In the genomic region with DNA sequence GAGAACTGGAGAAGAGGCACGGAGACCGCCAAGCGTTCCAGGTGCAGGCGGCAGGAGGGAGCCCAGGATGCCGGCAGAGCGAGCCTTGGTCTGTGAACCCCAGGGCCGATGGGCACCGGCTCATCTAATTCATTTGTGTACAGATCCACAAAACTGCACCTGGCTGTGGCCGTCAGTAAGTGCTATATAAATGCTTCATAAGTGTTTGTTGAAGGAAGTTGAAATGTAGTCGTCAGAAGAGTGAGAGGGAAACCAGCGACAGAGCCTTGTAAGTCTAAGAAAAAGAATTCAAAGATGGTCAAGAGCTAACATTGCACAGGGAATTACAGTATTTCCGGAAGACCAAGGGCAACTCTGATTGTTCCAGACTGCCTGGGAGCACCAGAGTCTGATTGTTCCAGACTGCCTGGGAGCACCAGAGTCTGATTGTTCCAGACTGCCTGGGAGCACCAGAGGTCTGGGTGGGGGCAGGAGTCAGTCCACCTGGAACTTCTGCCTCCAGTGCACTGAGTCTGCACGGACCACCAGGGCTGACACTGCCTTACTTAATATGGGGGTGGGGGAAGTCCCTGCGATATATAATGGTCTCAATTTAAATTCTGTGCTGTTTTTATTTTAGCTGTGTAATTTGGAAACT, we compare ENCODE assay signal across 8 cellular contexts.
A peak's percentile ranks its signal among the peaks of the same experiment; 100 is the strongest.
DNase-seq lines count a peak whose midpoint lies in the region; ATAC-seq lines count a peak whose summit lies in the region.

No MANE protein-coding gene starts in this region.

- peaks cover 95% of the 10 kb centered on the region for H3K4me1 Mint-ChIP-seq in activated naive CD4-positive, alpha-beta T cell treated with anti-CD3 and anti-CD28 coated beads, Interleukin-2, amount 10 ng/mL, durations not matched to agents 7 days and 5 days
- peaks cover 95% of the 10 kb centered on the region for H3K4me1 Mint-ChIP-seq in activated CD8-positive, alpha-beta memory T cell treated with anti-CD3 and anti-CD28 coated beads, Interleukin-2, amount 10 ng/mL, durations not matched to agents 7 days and 5 days

- CTCF ChIA-PET in activated naive CD4-positive, alpha-beta T cell treated with anti-CD3 and anti-CD28 coated beads, Interleukin-2, amount 10 ng/mL, durations not matched to agents 7 days and 5 days (lab: Charles Lee) = interaction anchor here (1.0 to 2.7 kb wide), 3 partner anchors 10 to 111 kb away, joined by 3 to 11 read pairs (median 3); a partner anchor contains a TSS
- CTCF ChIA-PET in activated CD8-positive, alpha-beta memory T cell treated with anti-CD3 and anti-CD28 coated beads, Interleukin-2, amount 10 ng/mL, durations not matched to agents 7 days and 5 days (lab: Charles Lee) = interaction anchor here (0.6 to 10.6 kb wide), 5 partner anchors 45 to 111 kb away, joined by 3 to 83 read pairs (median 5); a partner anchor contains a TSS

- H3K36me3 Mint-ChIP-seq in activated naive CD4-positive, alpha-beta T cell treated with anti-CD3 and anti-CD28 coated beads, Interleukin-2, amount 10 ng/mL, durations not matched to agents 7 days and 5 days = peaks cover 81% of the 10 kb centered on the region
- peaks cover 69% of the 10 kb centered on the region for H3K36me3 Mint-ChIP-seq in activated CD8-positive, alpha-beta memory T cell treated with anti-CD3 and anti-CD28 coated beads, Interleukin-2, amount 10 ng/mL, durations not matched to agents 7 days and 5 days

- DNase-seq in activated naive CD4-positive, alpha-beta T cell treated with anti-CD3 and anti-CD28 coated beads, Interleukin-2, amount 10 ng/mL, durations not matched to agents 7 days and 5 days = peak; percentile 45
- no peak for DNase-seq in activated naive CD4-positive, alpha-beta T cell treated with Interleukin-2 at 50 U/mL for 16 hours
- DNase-seq in NCI-H1417 treated with DMSO at 0.1 percent for 48 hours (lab: John Stamatoyannopoulos, UW) = peak; percentile 87
- DNase-seq in activated CD8-positive, alpha-beta memory T cell treated with anti-CD3 and anti-CD28 coated beads, Interleukin-2, amount 10 ng/mL, durations not matched to agents 7 days and 5 days = no peak
- peak; percentile 59 for DNase-seq in stimulated activated naive CD8-positive, alpha-beta T cell treated with anti-CD3 and anti-CD28 coated beads, Interleukin-15, Interleukin-2, amounts not matched to agents 100 U/mL and 50 U/mL, for 24 hours
- no peak for DNase-seq in hippocampal formation (lab: John Stamatoyannopoulos, UW)
- no peak for DNase-seq in putamen (ENCODE audit: low spot score)
- no peak for DNase-seq in SKM-1 (lab: John Stamatoyannopoulos, UW; ENCODE audit: unreplicated experiment)

- peak overlapping the region; percentile 85 for H3K4me3 Mint-ChIP-seq in activated naive CD4-positive, alpha-beta T cell treated with anti-CD3 and anti-CD28 coated beads, Interleukin-2, amount 10 ng/mL, durations not matched to agents 7 days and 5 days
- peak overlapping the region; percentile 85 for H3K4me3 Mint-ChIP-seq in activated CD8-positive, alpha-beta memory T cell treated with anti-CD3 and anti-CD28 coated beads, Interleukin-2, amount 10 ng/mL, durations not matched to agents 7 days and 5 days

- H3K27me3 Mint-ChIP-seq in activated naive CD4-positive, alpha-beta T cell treated with anti-CD3 and anti-CD28 coated beads, Interleukin-2, amount 10 ng/mL, durations not matched to agents 7 days and 5 days = no peaks in the 10 kb centered on the region
- H3K27me3 Mint-ChIP-seq in activated CD8-positive, alpha-beta memory T cell treated with anti-CD3 and anti-CD28 coated beads, Interleukin-2, amount 10 ng/mL, durations not matched to agents 7 days and 5 days = no peaks in the 10 kb centered on the region

- H3K27ac Mint-ChIP-seq in activated naive CD4-positive, alpha-beta T cell treated with anti-CD3 and anti-CD28 coated beads, Interleukin-2, amount 10 ng/mL, durations not matched to agents 7 days and 5 days = peak overlapping the region; percentile 97
- peak overlapping the region; percentile 91 for H3K27ac Mint-ChIP-seq in activated CD8-positive, alpha-beta memory T cell treated with anti-CD3 and anti-CD28 coated beads, Interleukin-2, amount 10 ng/mL, durations not matched to agents 7 days and 5 days

- H3K9me3 Mint-ChIP-seq in activated naive CD4-positive, alpha-beta T cell treated with anti-CD3 and anti-CD28 coated beads, Interleukin-2, amount 10 ng/mL, durations not matched to agents 7 days and 5 days = no peaks in the 10 kb centered on the region
- no peaks in the 10 kb centered on the region for H3K9me3 Mint-ChIP-seq in activated CD8-positive, alpha-beta memory T cell treated with anti-CD3 and anti-CD28 coated beads, Interleukin-2, amount 10 ng/mL, durations not matched to agents 7 days and 5 days (ENCODE audit: low read depth)

- ATAC-seq in activated CD8-positive, alpha-beta memory T cell treated with anti-CD3 and anti-CD28 coated beads, Interleukin-2, amount 10 ng/mL, durations not matched to agents 7 days and 5 days = peak; percentile 6
- peak; percentile 68 for ATAC-seq in stimulated activated naive CD8-positive, alpha-beta T cell treated with anti-CD3 and anti-CD28 coated beads, Interleukin-15, Interleukin-2, amounts not matched to agents 100 U/mL and 50 U/mL, for 24 hours

Comparison
In these comparisons a context has a peak if more than half of its experiments do, and no peak if none do; other contexts are left out.
1. DNase-seq: peak in activated naive CD4-positive, alpha-beta T cell treated with anti-CD3 and anti-CD28 coated beads, Interleukin-2, amount 10 ng/mL, durations not matched to agents 7 days and 5 days (single experiment), NCI-H1417 treated with DMSO at 0.1 percent for 48 hours (single experiment) and stimulated activated naive CD8-positive, alpha-beta T cell treated with anti-CD3 and anti-CD28 coated beads, Interleukin-15, Interleukin-2, amounts not matched to agents 100 U/mL and 50 U/mL, for 24 hours (single experiment); none in activated naive CD4-positive, alpha-beta T cell treated with Interleukin-2 at 50 U/mL for 16 hours (single experiment), activated CD8-positive, alpha-beta memory T cell treated with anti-CD3 and anti-CD28 coated beads, Interleukin-2, amount 10 ng/mL, durations not matched to agents 7 days and 5 days (single experiment), hippocampal formation (0 of 2), putamen (single experiment) and SKM-1 (single experiment).